Comparison of ENCODE assay signal across 29 cellular contexts in the genomic region with DNA sequence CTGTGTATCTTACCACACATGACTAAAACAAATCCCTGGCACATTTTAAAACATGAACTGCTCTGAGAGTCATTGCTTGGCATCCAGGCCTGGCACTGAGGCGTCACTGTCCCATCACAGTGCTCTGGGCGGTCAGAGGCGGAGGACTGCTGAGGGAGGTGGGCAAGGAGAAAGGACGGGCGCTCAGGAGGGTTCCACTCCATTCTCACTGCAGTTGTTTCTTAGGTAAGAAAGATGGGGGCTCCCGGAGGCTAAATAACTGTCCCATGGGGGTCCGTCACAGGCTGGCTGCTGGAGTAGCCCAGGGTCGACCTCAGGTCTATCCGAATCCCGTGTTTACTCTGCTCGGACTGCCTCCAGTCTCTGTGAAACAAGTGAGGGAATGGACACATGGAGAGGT.
"Had no signal": no experiment of that assay in that cellular context is flagged by ENCODE, and none has a peak within 500 bp of the region (broad histone marks: within the 10 kb centered on the region; RNA-seq: fewer than 3 reads in every experiment).

No MANE protein-coding gene starts in this region.

- H3K27me3 Mint-ChIP-seq: stimulated activated memory B cell treated with anti-CD40 and anti-IgM and Interleukin-4, amounts not matched to agents 10 μg/mL and 1 μg/mL and 100 μg/mL, for 72 hours; stimulated activated naive B cell treated with anti-CD40 and anti-IgM and Interleukin-4, amounts not matched to agents 10 μg/mL and 1 μg/mL and 100 μg/mL, for 72 hours; stimulated activated naive CD8-positive, alpha-beta T cell treated with anti-CD3 and anti-CD28 coated beads, Interleukin-15, amount 100 ng/mL, for 72 hours; stimulated activated naive CD8-positive, alpha-beta T cell treated with anti-CD3 and anti-CD28 coated beads, Interleukin-15, Interleukin-2, amounts not matched to agents 100 ng/mL and 50 ng/mL, for 24 hours had no signal

- H3K27me3 ChIP-seq: stomach, suprapubic skin, testis, thyroid gland, tibial nerve, transverse colon, upper lobe of left lung, upper lobe of right lung, uterus, vagina had no signal

- H3K36me3 Mint-ChIP-seq: stimulated activated effector memory CD8-positive, alpha-beta T cell treated with anti-CD3 and anti-CD28 coated beads, Interleukin-12 subunit alpha, Interleukin-12 subunit beta, amount 100 ng/mL, for 72 hours; stimulated activated memory B cell treated with anti-CD40 and anti-IgM and Interleukin-4, amounts not matched to agents 10 μg/mL and 1 μg/mL and 100 μg/mL, for 72 hours; stimulated activated naive B cell treated with anti-CD40 and anti-IgM and Interleukin-4, amounts not matched to agents 10 μg/mL and 1 μg/mL and 100 μg/mL, for 72 hours; type B pancreatic cell had no signal

- DNase-seq: stimulated activated CD4-positive, alpha-beta T cell treated with anti-CD3 and anti-CD28 coated beads, Interleukin-2, amount 100 ng/mL, for 48 hours; stimulated activated CD4-positive, alpha-beta T cell treated with anti-CD3 and anti-CD28 coated beads, Interleukin-4, amount 100 ng/mL, for 1 hour; stimulated activated CD4-positive, alpha-beta T cell treated with anti-CD3 and anti-CD28 coated beads, Interleukin-4, amount 100 ng/mL, for 24 hours; stimulated activated CD4-positive, alpha-beta T cell treated with anti-CD3 and anti-CD28 coated beads, Interleukin-4, amount 100 ng/mL, for 4 hours; stimulated activated CD8-positive, alpha-beta memory T cell treated with anti-CD3 and anti-CD28 coated beads, Interleukin-4, amount 100 ng/mL, for 48 hours; stimulated activated naive B cell treated with anti-CD40 and anti-IgM and Interleukin-4, amounts not matched to agents 10 μg/mL and 1 μg/mL and 100 μg/mL, for 72 hours; stimulated activated naive CD4-positive, alpha-beta T cell; stimulated activated naive CD4-positive, alpha-beta T cell treated with Interleukin-2 at 50 U/mL for 16 hours; stimulated activated naive CD8-positive, alpha-beta T cell treated with anti-CD3 and anti-CD28 coated beads, Interleukin-15, amount 100 ng/mL, for 72 hours; stimulated activated naive CD8-positive, alpha-beta T cell treated with anti-CD3 and anti-CD28 coated beads, Interleukin-15, Interleukin-2, amounts not matched to agents 100 U/mL and 50 U/mL, for 24 hours; stomach; substantia nigra; testis; thyroid gland; tibial artery; transverse colon; trophoblast cell; upper lobe of left lung; upper lobe of right lung; uterus had no signal

- H3K9me3 ChIP-seq: suprapubic skin, testis, thoracic aorta, thyroid gland, upper lobe of right lung, uterus, vagina had no signal

- H3K4me3 ChIP-seq: stomach, suprapubic skin, testis, thoracic aorta, thyroid gland, tibial artery, tibial nerve, transverse colon, upper lobe of left lung, upper lobe of right lung, uterus, vagina had no signal

- H3K36me3 ChIP-seq: stomach, suprapubic skin, thoracic aorta, thyroid gland, tibial artery, tibial nerve, transverse colon, upper lobe of left lung, upper lobe of right lung, uterus, vagina had no signal

- FAIRE-seq: urothelium cell line had no signal

- H3K27ac Mint-ChIP-seq: stimulated activated effector memory CD8-positive, alpha-beta T cell treated with anti-CD3 and anti-CD28 coated beads, Interleukin-12 subunit alpha, Interleukin-12 subunit beta, amount 100 ng/mL, for 72 hours; stimulated activated memory B cell treated with anti-CD40 and anti-IgM and Interleukin-4, amounts not matched to agents 10 μg/mL and 1 μg/mL and 100 μg/mL, for 72 hours; stimulated activated naive B cell treated with anti-CD40 and anti-IgM and Interleukin-4, amounts not matched to agents 10 μg/mL and 1 μg/mL and 100 μg/mL, for 72 hours; stimulated activated naive CD8-positive, alpha-beta T cell treated with anti-CD3 and anti-CD28 coated beads, Interleukin-15, amount 100 ng/mL, for 72 hours; stimulated activated naive CD8-positive, alpha-beta T cell treated with anti-CD3 and anti-CD28 coated beads, Interleukin-15, Interleukin-2, amounts not matched to agents 100 ng/mL and 50 ng/mL, for 24 hours; type B pancreatic cell had no signal

- H3K9me3 Mint-ChIP-seq: stimulated activated effector memory CD8-positive, alpha-beta T cell treated with anti-CD3 and anti-CD28 coated beads, Interleukin-12 subunit alpha, Interleukin-12 subunit beta, amount 100 ng/mL, for 72 hours; stimulated activated memory B cell treated with anti-CD40 and anti-IgM and Interleukin-4, amounts not matched to agents 10 μg/mL and 1 μg/mL and 100 μg/mL, for 72 hours; stimulated activated naive B cell treated with anti-CD40 and anti-IgM and Interleukin-4, amounts not matched to agents 10 μg/mL and 1 μg/mL and 100 μg/mL, for 72 hours; stimulated activated naive CD8-positive, alpha-beta T cell treated with anti-CD3 and anti-CD28 coated beads, Interleukin-15, amount 100 ng/mL, for 72 hours; type B pancreatic cell had no signal

- H3K4me3 Mint-ChIP-seq: stimulated activated effector memory CD8-positive, alpha-beta T cell treated with anti-CD3 and anti-CD28 coated beads, Interleukin-12 subunit alpha, Interleukin-12 subunit beta, amount 100 ng/mL, for 72 hours; stimulated activated memory B cell treated with anti-CD40 and anti-IgM and Interleukin-4, amounts not matched to agents 10 μg/mL and 1 μg/mL and 100 μg/mL, for 72 hours; stimulated activated naive B cell treated with anti-CD40 and anti-IgM and Interleukin-4, amounts not matched to agents 10 μg/mL and 1 μg/mL and 100 μg/mL, for 72 hours; stimulated activated naive CD8-positive, alpha-beta T cell treated with anti-CD3 and anti-CD28 coated beads, Interleukin-15, amount 100 ng/mL, for 72 hours; stimulated activated naive CD8-positive, alpha-beta T cell treated with anti-CD3 and anti-CD28 coated beads, Interleukin-15, Interleukin-2, amounts not matched to agents 100 ng/mL and 50 ng/mL, for 24 hours; type B pancreatic cell had no signal

- ATAC-seq: stimulated activated effector memory CD8-positive, alpha-beta T cell treated with anti-CD3 and anti-CD28 coated beads, Interleukin-12 subunit alpha, Interleukin-12 subunit beta, amount 100 ng/mL, for 72 hours; stimulated activated memory B cell treated with anti-CD40 and anti-IgM and Interleukin-4, amounts not matched to agents 10 μg/mL and 1 μg/mL and 100 μg/mL, for 72 hours; stimulated activated naive B cell treated with anti-CD40 and anti-IgM and Interleukin-4, amounts not matched to agents 10 μg/mL and 1 μg/mL and 100 μg/mL, for 72 hours; stimulated activated naive CD8-positive, alpha-beta T cell treated with anti-CD3 and anti-CD28 coated beads, Interleukin-15, amount 100 ng/mL, for 72 hours; stimulated activated naive CD8-positive, alpha-beta T cell treated with anti-CD3 and anti-CD28 coated beads, Interleukin-15, Interleukin-2, amounts not matched to agents 100 U/mL and 50 U/mL, for 24 hours; upper lobe of right lung had no signal

- H3K4me1 ChIP-seq: stomach, suprapubic skin, testis, thyroid gland, tibial artery, tibial nerve, transverse colon, upper lobe of left lung, upper lobe of right lung, uterus, vagina had no signal

- H3K27ac ChIP-seq: stomach, suprapubic skin, testis, thoracic aorta, thyroid gland, tibial artery, tibial nerve, transverse colon, upper lobe of left lung, upper lobe of right lung, uterus, vagina had no signal

- H3K4me1 Mint-ChIP-seq: stimulated activated memory B cell treated with anti-CD40 and anti-IgM and Interleukin-4, amounts not matched to agents 10 μg/mL and 1 μg/mL and 100 μg/mL, for 72 hours; stimulated activated naive B cell treated with anti-CD40 and anti-IgM and Interleukin-4, amounts not matched to agents 10 μg/mL and 1 μg/mL and 100 μg/mL, for 72 hours had no signal
